20 cellular contexts compared by ENCODE assay signal in the genomic region with DNA sequence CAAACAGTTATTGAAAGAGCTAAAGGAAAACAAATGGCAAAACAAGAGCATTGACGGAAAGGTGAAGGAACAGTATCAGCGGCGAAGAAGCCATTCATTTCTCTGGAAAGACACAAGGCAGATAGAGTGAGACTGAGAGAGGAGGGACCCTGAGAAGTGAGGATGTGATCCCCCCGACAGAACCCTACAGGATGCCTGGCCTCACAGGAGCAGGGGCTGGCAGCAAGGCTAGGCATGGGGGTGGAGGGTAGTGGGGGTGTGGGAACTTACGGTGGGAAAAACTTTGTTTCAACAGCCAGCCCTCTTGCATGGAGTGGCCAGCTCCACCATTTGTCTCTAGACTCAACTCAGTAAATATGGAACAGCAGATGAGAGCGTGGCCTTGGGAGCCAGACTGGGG. TPM values are rescaled to one million over a fixed set of nuclear protein-coding genes. Genes with fewer than 3 reads are reported as not detected.
"Had no signal": no experiment of that assay in that cellular context is flagged by ENCODE, and none has a peak within 500 bp of the region (broad histone marks: within the 10 kb centered on the region; RNA-seq: fewer than 3 reads in every experiment).

No MANE protein-coding gene starts in this region.

- ATAC-seq: activated CD4-positive, alpha-beta T cell treated with anti-CD3 and anti-CD28 coated beads for 36 hours; heart right ventricle; left cardiac atrium; stimulated activated naive CD8-positive, alpha-beta T cell treated with anti-CD3 and anti-CD28 coated beads, Interleukin-15, Interleukin-2, amounts not matched to agents 100 U/mL and 50 U/mL, for 24 hours; upper lobe of right lung had no signal

- H3K4me3 ChIP-seq: colonic mucosa, dorsolateral prefrontal cortex, heart right ventricle, prostate gland, thyroid gland, upper lobe of right lung had no signal

- H3K4me1 ChIP-seq: colonic mucosa, heart right ventricle, prostate gland, thyroid gland, upper lobe of right lung had no signal

- H3K27ac Mint-ChIP-seq: activated CD4-positive, alpha-beta T cell treated with anti-CD3 and anti-CD28 coated beads for 36 hours; activated naive CD8-positive, alpha-beta T cell treated with anti-CD3 and anti-CD28 coated beads for 36 hours; nephron progenitor cell had no signal

- H3K9me3 ChIP-seq: colonic mucosa, heart right ventricle, prostate gland, thyroid gland, upper lobe of right lung had no signal

- DNase-seq: activated CD4-positive, alpha-beta T cell treated with anti-CD3 and anti-CD28 coated beads for 36 hours; activated CD4-positive, alpha-beta T cell treated with anti-CD3 and anti-CD28 coated beads, Interleukin-2, amount 50 U/mL, for 4 hours; activated naive CD8-positive, alpha-beta T cell treated with anti-CD3 and anti-CD28 coated beads for 36 hours; amygdala; colonic mucosa; dorsolateral prefrontal cortex; heart right ventricle; islet precursor cell; left cardiac atrium; nephron progenitor cell; stimulated activated CD4-positive, alpha-beta T cell treated with anti-CD3 and anti-CD28 coated beads, Interleukin-2, amount 100 ng/mL, for 48 hours; stimulated activated CD8-positive, alpha-beta memory T cell treated with anti-CD3 and anti-CD28 coated beads, Interleukin-4, amount 100 ng/mL, for 48 hours; stimulated activated naive CD8-positive, alpha-beta T cell treated with anti-CD3 and anti-CD28 coated beads, Interleukin-15, Interleukin-2, amounts not matched to agents 100 U/mL and 50 U/mL, for 24 hours; T-helper 1 cell; T-helper 9 cell; thyroid gland; upper lobe of right lung had no signal

- H3K27me3 Mint-ChIP-seq: activated CD4-positive, alpha-beta T cell treated with anti-CD3 and anti-CD28 coated beads for 36 hours; activated naive CD8-positive, alpha-beta T cell treated with anti-CD3 and anti-CD28 coated beads for 36 hours had no signal

- H3K36me3 ChIP-seq: colonic mucosa had no signal

- H3K4me1 Mint-ChIP-seq: activated CD4-positive, alpha-beta T cell treated with anti-CD3 and anti-CD28 coated beads for 36 hours; activated naive CD8-positive, alpha-beta T cell treated with anti-CD3 and anti-CD28 coated beads for 36 hours; nephron progenitor cell had no signal

- H3K9me3 Mint-ChIP-seq: activated naive CD8-positive, alpha-beta T cell treated with anti-CD3 and anti-CD28 coated beads for 36 hours; nephron progenitor cell had no signal

- H3K27me3 ChIP-seq: colonic mucosa, dorsolateral prefrontal cortex, heart right ventricle, thyroid gland, upper lobe of right lung had no signal

- H3K4me3 Mint-ChIP-seq: activated CD4-positive, alpha-beta T cell treated with anti-CD3 and anti-CD28 coated beads for 36 hours; activated naive CD8-positive, alpha-beta T cell treated with anti-CD3 and anti-CD28 coated beads for 36 hours; nephron progenitor cell had no signal

- H3K27ac ChIP-seq: colonic mucosa, dorsolateral prefrontal cortex, epithelial cell of prostate, heart right ventricle, prostate gland, thyroid gland, upper lobe of right lung had no signal

RNA-seq across cellular contexts. Expression of gene SP140, which starts 46.5 kb away (rescaled TPM):
- total RNA-seq: bronchial epithelial cell had no signal
